9 cellular contexts compared by ENCODE assay signal in the genomic region with DNA sequence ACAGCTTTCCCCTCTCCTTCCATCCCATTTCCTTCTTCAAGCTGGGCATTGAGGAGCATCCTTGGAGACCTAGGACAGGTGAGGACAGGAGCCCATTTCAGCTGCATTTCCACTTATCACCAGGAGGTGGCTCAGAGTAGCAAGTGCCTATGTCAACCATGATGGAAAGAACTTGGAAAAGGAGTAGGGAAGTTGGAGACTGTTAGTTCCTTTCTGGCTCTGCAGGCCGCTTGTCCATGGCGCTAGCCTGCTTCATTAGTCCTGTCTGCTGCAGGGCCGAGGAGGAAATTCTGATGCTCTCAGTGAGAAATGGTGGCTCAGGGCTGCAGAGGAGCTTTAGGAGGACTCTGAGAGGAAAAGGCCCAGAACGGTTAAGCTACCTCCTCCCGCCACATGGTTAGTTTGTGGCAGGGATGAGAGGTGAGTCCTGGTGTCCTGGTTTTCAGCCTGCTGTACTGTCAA. TPM values are rescaled to one million over a fixed set of nuclear protein-coding genes. Genes with fewer than 3 reads are reported as not detected.
DNase-seq lines count a peak whose midpoint lies in the region; ATAC-seq and TF ChIP-seq lines count a peak whose summit lies in the region.
"Had no signal": no experiment of that assay in that cellular context is flagged by ENCODE, and none has a peak within 500 bp of the region (broad histone marks: within the 10 kb centered on the region; RNA-seq: fewer than 3 reads in every experiment).

No MANE protein-coding gene starts in this region.

- H3K36me3 ChIP-seq in thoracic aorta: no peaks in the 10 kb centered on the region
- H3K36me3 ChIP-seq: BLaER1 treated with 17β-estradiol and CSF1 and Interleukin-3, amounts not matched to agents 10 nM and 100 nM had no signal

- H3K27ac Mint-ChIP-seq in activated CD4-positive, alpha-beta T cell treated with anti-CD3 and anti-CD28 coated beads for 36 hours: no peak overlapping the region

- H3K4me3 ChIP-seq in thoracic aorta: no peak overlapping the region
- H3K4me3 ChIP-seq: BLaER1 treated with 17β-estradiol and CSF1 and Interleukin-3, amounts not matched to agents 10 nM and 100 nM had no signal

- H3K9me3 ChIP-seq in thoracic aorta: no peaks in the 10 kb centered on the region

- TF ChIP-seq CTCF in thoracic aorta (IDR thresholded peaks at IDR 0.05): peak; percentile 91

- H3K27me3 ChIP-seq in thoracic aorta (replicated peaks; ENCODE audit: insufficient read depth): no peaks in the 10 kb centered on the region
- H3K27me3 ChIP-seq: BLaER1 treated with 17β-estradiol and CSF1 and Interleukin-3, amounts not matched to agents 10 nM and 100 nM had no signal

- POLR2A ChIA-PET in activated CD4-positive, alpha-beta T cell treated with anti-CD3 and anti-CD28 coated beads for 36 hours (lab: Charles Lee): interaction anchor here (0.6 kb wide), 1 partner anchor 41 kb away, joined by 4 read pairs; no protein-coding TSS in a partner anchor

- H3K36me3 Mint-ChIP-seq in activated CD4-positive, alpha-beta T cell treated with anti-CD3 and anti-CD28 coated beads for 36 hours (ENCODE audit: low read depth): no peaks in the 10 kb centered on the region

- peaks cover 33% of the 10 kb centered on the region for H3K27me3 Mint-ChIP-seq in activated CD4-positive, alpha-beta T cell treated with anti-CD3 and anti-CD28 coated beads for 36 hours

- H3K4me1 ChIP-seq in thoracic aorta (ENCODE audit: control insufficient read depth in 1 of 2, low read depth in 2 of 2): peaks cover 0 to 6% of the 10 kb centered on the region in 2 donors

- peaks cover 17% of the 10 kb centered on the region for H3K4me1 Mint-ChIP-seq in activated CD4-positive, alpha-beta T cell treated with anti-CD3 and anti-CD28 coated beads for 36 hours

- intact Hi-C loops in activated CD4-positive, alpha-beta T cell treated with anti-CD3 and anti-CD28 coated beads for 36 hours (cut with DNase I, micrococcal nuclease): loop anchor here (1.0 kb wide), 1 partner anchor 23 kb away; no protein-coding TSS in a partner anchor

- H3K9me3 Mint-ChIP-seq in activated CD4-positive, alpha-beta T cell treated with anti-CD3 and anti-CD28 coated beads for 36 hours (ENCODE audit: low read depth): no peaks in the 10 kb centered on the region

- H3K4me3 Mint-ChIP-seq in activated CD4-positive, alpha-beta T cell treated with anti-CD3 and anti-CD28 coated beads for 36 hours: no peak overlapping the region

- H3K27ac ChIP-seq in thoracic aorta: no peak overlapping the region
- H3K27ac ChIP-seq: BLaER1 treated with 17β-estradiol and CSF1 and Interleukin-3, amounts not matched to agents 10 nM and 100 nM had no signal

- ATAC-seq in activated CD4-positive, alpha-beta T cell treated with anti-CD3 and anti-CD28 coated beads for 36 hours: peak; percentile 49
- ATAC-seq in thoracic aorta (ENCODE audit: insufficient number of reproducible peaks, low FRiP score, low read depth): peak; percentile 84

- DNase-seq in NCI-H1694 treated with DMSO at 0.1 percent for 48 hours (lab: John Stamatoyannopoulos, UW) (peak; percentile 31), NCI-H1694 (lab: John Stamatoyannopoulos, UW) (no peak), NCI-H1105 treated with DMSO at 0.1 percent for 48 hours (lab: John Stamatoyannopoulos, UW) (peak; percentile 40), mucosa of gallbladder (ENCODE audit: low spot score) (peak; percentile 82), thoracic aorta (ENCODE audit: low spot score) (no peak), KG1 (lab: John Stamatoyannopoulos, UW) (no peak)
- DNase-seq in activated CD4-positive, alpha-beta T cell treated with anti-CD3 and anti-CD28 coated beads for 36 hours: peak; percentile 68
- DNase-seq in effector CD8-positive, alpha-beta T cell (lab: John Stamatoyannopoulos, UW): peak; percentile 12

- CTCF ChIA-PET in activated CD4-positive, alpha-beta T cell treated with anti-CD3 and anti-CD28 coated beads for 36 hours (lab: Charles Lee): interaction anchor here (0.7 to 5.2 kb wide), 30 partner anchors 9 to 409 kb away, joined by 3 to 55 read pairs (median 4); a partner anchor contains a TSS

RNA-seq across cellular contexts. Expression of a gene that starts 7.0 kb away (rescaled TPM):
- total RNA-seq in activated CD4-positive, alpha-beta T cell treated with anti-CD3 and anti-CD28 coated beads for 36 hours: 1 to 10 TPM; 2.6 to 3.0 TPM
- total RNA-seq in mucosa of gallbladder (51.9 TPM), thoracic aorta (10 to 100 TPM; 47.4 to 67.6 TPM)

RNA-seq across cellular contexts. Expression of a gene that starts 44.0 kb away (rescaled TPM):
- 10 to 100 TPM; 43.5 to 73.4 TPM for total RNA-seq in activated CD4-positive, alpha-beta T cell treated with anti-CD3 and anti-CD28 coated beads for 36 hours
- total RNA-seq in mucosa of gallbladder: 159 TPM
- total RNA-seq in thoracic aorta: 100 to 1,000 TPM; 247 to 250 TPM

Comparison
In these comparisons a context has a peak if more than half of its experiments do, and no peak if none do; other contexts are left out.
1. DNase-seq: peak in NCI-H1694 treated with DMSO at 0.1 percent for 48 hours (single experiment), NCI-H1105 treated with DMSO at 0.1 percent for 48 hours (single experiment), activated CD4-positive, alpha-beta T cell treated with anti-CD3 and anti-CD28 coated beads for 36 hours (single experiment), effector CD8-positive, alpha-beta T cell (single experiment) and mucosa of gallbladder (single experiment); none in NCI-H1694 (single experiment), thoracic aorta (single experiment) and KG1 (single experiment).
2. RNA of a gene that starts 7.0 kb away (total RNA-seq): 47.4 to 67.6 TPM in thoracic aorta and 51.9 TPM in mucosa of gallbladder (single experiment); 2.6 to 3.0 TPM in activated CD4-positive, alpha-beta T cell treated with anti-CD3 and anti-CD28 coated beads for 36 hours; every median in the first group is over 10 times any median in the second.